ENCODE assay signal across 9 cellular contexts in the genomic region with DNA sequence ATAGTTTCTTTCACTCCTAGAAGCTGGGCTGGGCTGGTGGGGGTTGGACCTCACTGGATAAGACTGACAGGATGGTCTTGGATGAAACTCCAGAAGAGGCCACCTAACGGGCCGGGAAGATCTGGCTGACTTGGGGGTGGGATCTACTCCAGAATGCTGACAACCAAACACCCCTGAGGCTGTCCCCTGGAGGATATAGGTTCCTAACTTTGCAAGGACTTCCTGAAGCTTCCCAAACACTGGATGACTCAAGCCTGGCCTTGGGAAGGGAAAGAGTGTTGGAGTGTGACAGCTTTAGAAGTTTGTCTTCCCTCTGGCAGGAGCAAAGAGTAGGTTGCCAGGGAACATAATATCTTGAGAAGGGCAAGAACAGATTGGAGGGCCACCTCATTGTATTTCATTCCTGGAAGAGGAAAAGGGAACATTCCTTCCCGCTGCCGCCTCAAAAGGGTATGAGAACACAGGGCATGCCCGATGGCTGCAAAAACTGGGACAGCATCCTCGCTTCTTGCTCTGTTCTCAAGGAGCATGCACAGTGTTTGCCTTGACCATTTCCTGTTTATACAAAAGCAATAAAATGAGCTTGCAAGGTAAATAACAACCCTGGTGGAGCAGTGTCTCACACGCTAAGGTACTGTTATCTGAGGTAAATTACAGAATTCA. TPM values are rescaled to one million over a fixed set of nuclear protein-coding genes. Genes with fewer than 3 reads are reported as not detected.
DNase-seq lines count a peak whose midpoint lies in the region; ATAC-seq, FAIRE-seq and TF ChIP-seq lines count a peak whose summit lies in the region.
"Had no signal": no experiment of that assay in that cellular context is flagged by ENCODE, and none has a peak within 500 bp of the region (broad histone marks: within the 10 kb centered on the region; RNA-seq: fewer than 3 reads in every experiment).

No MANE protein-coding gene starts in this region.

- FAIRE-seq in HepG2 (lab: Jason Lieb, UNC): peak; percentile 52

- in situ Hi-C loops in HepG2 (cut with HindIII; ENCODE audit: extremely low pct_ligation_motif_present, low pct_unique_long_range_greater_than_20kb): no loop called here

- H3K27me3 ChIP-seq in colonic mucosa (no peaks in the 10 kb centered on the region), HepG2 (ENCODE audit: control insufficient read depth in 1 of 2, insufficient read depth in 2 of 2, low read length in 2 of 2) (no peaks in the 10 kb centered on the region), testis (no peaks in the 10 kb centered on the region)

- H3K9ac ChIP-seq in colonic mucosa (ENCODE audit: low read depth in 2 of 2, low read length in 2 of 2) (no peak overlapping the region), HepG2 (ENCODE audit: insufficient read depth, low read depth, low read length) (peak overlapping the region; percentile 12; the same call in 1 of the 2 replicates)

- POLR2A ChIA-PET in HepG2 (lab: Yijun Ruan, JAX): interaction anchor here (0.7 to 1.9 kb wide), 7 partner anchors 8 to 306 kb away, joined by 3 to 12 read pairs (median 3); no protein-coding TSS in a partner anchor

- peaks cover 4% of the 10 kb centered on the region for H3K4me1 ChIP-seq in colonic mucosa
- H3K4me1 ChIP-seq in HepG2 (ENCODE audit: insufficient read depth, low read length): peaks cover 73% of the 10 kb centered on the region
- peaks cover 4% of the 10 kb centered on the region for H3K4me1 ChIP-seq in testis

- TF ChIP-seq EP300 in HepG2 (IDR thresholded peaks at IDR 0.05; ENCODE audit: low read depth in 2 of 2, low read length in 2 of 2) (no peak), HepG2 (CRISPR knock-in tag; IDR thresholded peaks at IDR 0.05; ENCODE audit: borderline replicate concordance) (no peak)

- DNase-seq in NCI-H748 (lab: John Stamatoyannopoulos, UW; ENCODE audit: unreplicated experiment) (peak; percentile 13), NCI-H748 treated with DMSO at 0.1 percent for 48 hours (lab: John Stamatoyannopoulos, UW) (no peak), colonic mucosa (no peak), HepG2 (ENCODE audit: low spot score) (peak; percentile 58), ureter (ENCODE audit: low spot score) (peak; percentile 65), NCI-H2227 treated with DMSO at 0.1 percent for 48 hours (lab: John Stamatoyannopoulos, UW) (no peak), testis (no peak)
- DNase-seq: activated CD4-positive, CD25-positive, alpha-beta regulatory T cell had no signal

- H3K9me3 ChIP-seq in colonic mucosa (no peaks in the 10 kb centered on the region), HepG2 (ENCODE audit: low read length) (no peaks in the 10 kb centered on the region), testis (no peaks in the 10 kb centered on the region)

- H3K79me2 ChIP-seq in HepG2 (ENCODE audit: insufficient read depth, low read length): no peaks in the 10 kb centered on the region

- peak overlapping the region; percentile 91 for H2AFZ ChIP-seq in HepG2 (ENCODE audit: low read length)

- H3K27ac ChIP-seq in colonic mucosa (peak overlapping the region; percentile 43), HepG2 (ENCODE audit: extremely low read length, insufficient read depth, low read length) (peak overlapping the region; percentile 47), testis (peak overlapping the region in 1 of 2 donors; percentile 41)

- TF ChIP-seq RAD21 in HepG2 (CRISPR knock-in tag; IDR thresholded peaks at IDR 0.05): no peak

- WGBS in HepG2 (ENCODE audit: low lambda C conversion rate): 50% methylated on average over 7 of the region's 7 CpGs
- WGBS in testis, 2 donors: 35 to 43% methylated on average over 7 of the region's 7 CpGs

- H4K20me1 ChIP-seq in HepG2 (ENCODE audit: insufficient read depth, low read length): no peaks in the 10 kb centered on the region

- intact Hi-C loops in colonic mucosa (cut with DNase I): no loop called here
- intact Hi-C loops in HepG2 (cut with micrococcal nuclease; ENCODE audit: unreplicated experiment): no loop called here
- intact Hi-C loops in testis (cut with DNase I; ENCODE audit: low total_unique reads): no loop called here

- H3K4me3 ChIP-seq in colonic mucosa (no peak overlapping the region), HepG2 (replicated peaks in 1 of 3; ENCODE audit: insufficient read depth in 1 of 3, low read depth in 2 of 3, low read length in 3 of 3) (peak overlapping the region in 1 of 3 experiments; percentile 8; a peak in 1 of 6 replicates), testis (no peak overlapping the region)

- H3K36me3 ChIP-seq in colonic mucosa (no peaks in the 10 kb centered on the region), HepG2 (replicated peaks in 1 of 2; ENCODE audit: control insufficient read depth in 1 of 2, insufficient read depth in 2 of 2, low read length in 2 of 2) (no peaks in the 10 kb centered on the region), testis (ENCODE audit: low read depth, missing control alignments) (no peaks in the 10 kb centered on the region)

- no peak for TF ChIP-seq POLR2A in HepG2 (IDR thresholded peaks at IDR 0.05; ENCODE audit: insufficient read depth in 1 of 2, low read depth in 2 of 2, low read length in 2 of 2)
- TF ChIP-seq POLR2A in testis (IDR thresholded peaks at IDR 0.05): no peak

- no peak for TF ChIP-seq CTCF in colonic mucosa (IDR thresholded peaks at IDR 0.05)
- no peak for TF ChIP-seq CTCF in HepG2 (CRISPR knock-in tag; IDR thresholded peaks at IDR 0.05)
- no peak for TF ChIP-seq CTCF in testis (IDR thresholded peaks at IDR 0.05)

- peak overlapping the region; percentile 73 for H3K4me2 ChIP-seq in HepG2 (ENCODE audit: low read depth, low read length)

- CTCF ChIA-PET in HepG2 (lab: Yijun Ruan, JAX; ENCODE audit: low intra/inter-chr PET ratio, low total read pairs): no interaction called here

- BruUV-seq in HepG2 (replicated peaks; lab: Mats Ljungman, UMichigan): no TSS peak

- ATAC-seq in HepG2 (peak; percentile 55), HG03354 (IDR thresholded peaks at IDR 0.05; ENCODE audit: poor library complexity, severe bottlenecking, unreplicated experiment) (no peak)

TF ChIP-seq in HepG2, 621 proteins besides CTCF, POLR2A, EP300 and RAD21 (continues in another document):
- TF ChIP-seq DNMT1 (CRISPR knock-in tag; IDR thresholded peaks at IDR 0.05) (no peak), HOXA3 (CRISPR knock-in tag; IDR thresholded peaks at IDR 0.05) (0 out of 2 replicates have a peak, but pooled peaks have one; percentile 27), ZNF572 (CRISPR knock-in tag; IDR thresholded peaks at IDR 0.05) (no peak)

RNA-seq across cellular contexts. Expression of a gene that starts 6.8 kb away (rescaled TPM):
- total RNA-seq in colonic mucosa (100 to 1,000 TPM; 166 to 220 TPM), HepG2 (2016; rRNA removed; fragmentation: Illumina TruSeq; extraction: Trizol) (432 and 638 TPM in 2 replicates), ureter (152 TPM), testis (10 to 100 TPM; 65.8 to 85.0 TPM)
- 65.6 and 75.3 TPM in 2 replicates for total RNA-seq in HepG2 (2016; cell fraction: cytosol; rRNA removed; fragmentation: Illumina TruSeq; extraction: Trizol; ENCODE audit: low read depth)
- 436 and 657 TPM in 2 replicates for total RNA-seq in HepG2 (2016; cell fraction: insoluble cytoplasmic fraction; rRNA removed; fragmentation: Illumina TruSeq; extraction: Trizol)
- total RNA-seq in HepG2 (2016; cell fraction: membrane; rRNA removed; fragmentation: Illumina TruSeq; extraction: Trizol): 216 TPM in 2 replicates
- 130 and 153 TPM in 2 replicates for total RNA-seq in HepG2 (2016; cell fraction: nucleus; rRNA removed; fragmentation: Illumina TruSeq; extraction: Trizol)
- polyA plus RNA-seq in HepG2 (2011; rRNA removed) (207 and 234 TPM in 2 replicates), testis (ENCODE audit: insufficient read depth, low read depth, low replicate concordance) (91.9 TPM)
- polyA plus RNA-seq in HepG2 (2011; cell fraction: cytosol; rRNA removed): 139 and 166 TPM in 2 replicates
- polyA plus RNA-seq in HepG2 (2011; cell fraction: nucleus; rRNA removed): 47.1 and 59.8 TPM in 2 replicates
- 126 and 167 TPM in 2 replicates for polyA plus RNA-seq in HepG2 (2012)
- 67.1 and 71.7 TPM in 2 replicates for polyA plus RNA-seq in HepG2 (2016; cell fraction: cytosol; fragmentation: Illumina TruSeq; extraction: Trizol; ENCODE audit: low read depth)
- 674 and 738 TPM in 2 replicates for polyA plus RNA-seq in HepG2 (2016; cell fraction: insoluble cytoplasmic fraction; fragmentation: Illumina TruSeq; extraction: Trizol; ENCODE audit: low read depth)
- 166 and 175 TPM in 2 replicates for polyA plus RNA-seq in HepG2 (2016; cell fraction: membrane; fragmentation: Illumina TruSeq; extraction: Trizol; ENCODE audit: low read depth)
- polyA plus RNA-seq in HepG2 (2016; cell fraction: nucleus; fragmentation: Illumina TruSeq; extraction: Trizol; ENCODE audit: insufficient read depth, low read depth): 241 and 258 TPM in 2 replicates
- polyA minus RNA-seq in HepG2 (2011; rRNA and poly(A)+ RNA removed; ENCODE audit: low replicate concordance): 211 and 254 TPM in 2 replicates
- polyA minus RNA-seq in HepG2 (2011; cell fraction: cytosol; rRNA and poly(A)+ RNA removed): 91.9 and 119 TPM in 2 replicates
- 108 and 125 TPM in 2 replicates for polyA minus RNA-seq in HepG2 (2011; cell fraction: nucleus; rRNA and poly(A)+ RNA removed)

RNA-seq across cellular contexts. Expression of a gene that starts 31.9 kb away (rescaled TPM):
- total RNA-seq in colonic mucosa: 10 to 100 TPM; 31.2 to 38.5 TPM
- 9.7 and 18.2 TPM in 2 replicates for total RNA-seq in HepG2 (2016; rRNA removed; fragmentation: Illumina TruSeq; extraction: Trizol)
- 17.4 and 18.9 TPM in 2 replicates for total RNA-seq in HepG2 (2016; cell fraction: cytosol; rRNA removed; fragmentation: Illumina TruSeq; extraction: Trizol; ENCODE audit: low read depth)
- total RNA-seq in HepG2 (2016; cell fraction: insoluble cytoplasmic fraction; rRNA removed; fragmentation: Illumina TruSeq; extraction: Trizol): 12.3 and 15.9 TPM in 2 replicates
- total RNA-seq in HepG2 (2016; cell fraction: membrane; rRNA removed; fragmentation: Illumina TruSeq; extraction: Trizol): 10.9 and 11.1 TPM in 2 replicates
- 10.9 and 11.7 TPM in 2 replicates for total RNA-seq in HepG2 (2016; cell fraction: nucleus; rRNA removed; fragmentation: Illumina TruSeq; extraction: Trizol)
- 16.6 and 20.2 TPM in 2 replicates for polyA plus RNA-seq in HepG2 (2011; rRNA removed)
- polyA plus RNA-seq in HepG2 (2011; cell fraction: cytosol; rRNA removed): 9.0 and 11.1 TPM in 2 replicates
- 10.9 and 12.7 TPM in 2 replicates for polyA plus RNA-seq in HepG2 (2011; cell fraction: nucleus; rRNA removed)
- 21.6 and 23.0 TPM in 2 replicates for polyA plus RNA-seq in HepG2 (2012)
- polyA plus RNA-seq in HepG2 (2016; cell fraction: cytosol; fragmentation: Illumina TruSeq; extraction: Trizol; ENCODE audit: low read depth): 6.2 and 7.8 TPM in 2 replicates
- 38.1 and 39.2 TPM in 2 replicates for polyA plus RNA-seq in HepG2 (2016; cell fraction: insoluble cytoplasmic fraction; fragmentation: Illumina TruSeq; extraction: Trizol; ENCODE audit: low read depth)
- polyA plus RNA-seq in HepG2 (2016; cell fraction: membrane; fragmentation: Illumina TruSeq; extraction: Trizol; ENCODE audit: low read depth): 11.5 and 14.4 TPM in 2 replicates
- 37.2 and 38.8 TPM in 2 replicates for polyA plus RNA-seq in HepG2 (2016; cell fraction: nucleus; fragmentation: Illumina TruSeq; extraction: Trizol; ENCODE audit: insufficient read depth, low read depth)
- polyA minus RNA-seq in HepG2 (2011; rRNA and poly(A)+ RNA removed; ENCODE audit: low replicate concordance): 24.0 and 33.0 TPM in 2 replicates
- polyA minus RNA-seq in HepG2 (2011; cell fraction: cytosol; rRNA and poly(A)+ RNA removed): 25.9 and 27.6 TPM in 2 replicates
- polyA minus RNA-seq in HepG2 (2011; cell fraction: nucleus; rRNA and poly(A)+ RNA removed): 28.1 and 31.1 TPM in 2 replicates
- 38.7 TPM for total RNA-seq in ureter
- total RNA-seq in testis: 10 to 100 TPM; 35.2 to 36.0 TPM
- 34.6 TPM for polyA plus RNA-seq in testis (ENCODE audit: insufficient read depth, low read depth, low replicate concordance)

Comparison
In these comparisons a context has a peak if more than half of its experiments do, and no peak if none do; other contexts are left out.
1. DNase-seq: peak in NCI-H748 (single experiment), HepG2 (single experiment) and ureter (single experiment); none in NCI-H748 treated with DMSO at 0.1 percent for 48 hours (single experiment), colonic mucosa (single experiment), NCI-H2227 treated with DMSO at 0.1 percent for 48 hours (single experiment) and testis (single experiment).